Comparison of ENCODE assay signal across 17 cellular contexts in the genomic region with DNA sequence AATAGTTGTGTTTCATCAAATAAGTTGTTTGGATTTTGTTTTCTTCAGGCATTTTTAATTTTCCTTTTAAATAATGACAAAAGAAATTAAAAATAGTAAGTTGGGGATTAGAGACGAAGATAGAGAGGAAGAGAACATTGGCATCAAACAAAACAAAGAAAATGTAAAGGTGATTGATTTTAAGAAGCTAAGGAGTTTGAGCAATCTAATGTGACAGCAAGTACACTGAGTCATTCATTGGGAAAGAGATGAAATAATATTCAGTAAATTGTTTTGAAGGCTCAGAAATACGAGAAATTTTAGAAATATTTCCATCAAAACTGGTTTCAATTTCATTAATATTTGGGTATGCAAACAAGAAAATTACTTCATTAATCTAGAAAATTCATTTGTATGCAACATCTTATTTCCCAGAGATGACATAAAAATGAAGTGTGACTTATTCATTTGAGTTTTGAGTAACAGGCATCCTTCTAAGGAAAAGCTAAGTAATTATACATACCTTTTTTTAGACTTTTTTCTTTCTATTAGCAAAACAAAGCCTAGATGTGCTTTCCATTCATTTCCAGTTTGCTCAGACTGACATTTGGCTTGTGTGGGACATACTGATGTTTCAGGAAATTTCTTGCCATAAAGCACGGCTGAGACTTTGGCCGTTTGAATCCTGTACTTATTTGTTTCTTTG.
A peak's percentile ranks its signal among the peaks of the same experiment; 100 is the strongest.
DNase-seq lines count a peak whose midpoint lies in the region; ATAC-seq, FAIRE-seq and TF ChIP-seq lines count a peak whose summit lies in the region.
"Had no signal": no experiment of that assay in that cellular context is flagged by ENCODE, and none has a peak within 500 bp of the region (broad histone marks: within the 10 kb centered on the region; RNA-seq: fewer than 3 reads in every experiment).

No MANE protein-coding gene starts in this region.

- H3K36me3 ChIP-seq in GM12878 (ENCODE audit: control insufficient read depth in 2 of 2, insufficient read depth in 2 of 2, low read length in 1 of 2) (no peaks in the 10 kb centered on the region), adrenal gland (replicated peaks in 1 of 2) (no peaks in the 10 kb centered on the region)
- H3K36me3 ChIP-seq: BE2C, SJSA1 had no signal

- H3K79me1 ChIP-seq in H9 (ENCODE audit: insufficient read depth, low read depth, low read length, poor library complexity, severe bottlenecking) = no peaks in the 10 kb centered on the region

- no peak overlapping the region for H2BK120ac ChIP-seq in H9 (ENCODE audit: low read depth, low read length, poor library complexity, severe bottlenecking)

- no peaks in the 10 kb centered on the region for H3K23me2 ChIP-seq in H9 (ENCODE audit: insufficient read length, low read depth, low read length, poor library complexity, severe bottlenecking)

- no peak overlapping the region for H3K56ac ChIP-seq in H9 (ENCODE audit: insufficient read length, low read depth, low read length)

- H3T11ph ChIP-seq in H9 (ENCODE audit: low read length) = no peak overlapping the region

- H3K4me1 Mint-ChIP-seq in activated T-cell treated with anti-CD3 and anti-CD28 coated beads, Interleukin-2, amount 50 U/mL, for 72 hours (ENCODE audit: low read depth) = peaks cover 13% of the 10 kb centered on the region
- peaks cover 14 to 35% of the 10 kb centered on the region in 2 experiments for H3K4me1 Mint-ChIP-seq in H9

- H2BK12ac ChIP-seq in H9 (ENCODE audit: insufficient read length, low read depth, low read length) = no peak overlapping the region

- SMC1A ChIA-PET in GM12878 (lab: Charles Lee; ENCODE audit: uncharacterized antibody, unreplicated experiment) = interaction anchor here (1.0 to 2.4 kb wide), 3 partner anchors 9 to 69 kb away, joined by 3 to 7 read pairs (median 3); no protein-coding TSS in a partner anchor

- H4K8ac ChIP-seq in H9 (replicated peaks; ENCODE audit: insufficient read length, low read depth, low read length) = no peak overlapping the region

- no peak overlapping the region for H2BK5ac ChIP-seq in H9 (ENCODE audit: insufficient read length, low read length)

- H3K23ac ChIP-seq in H9 (ENCODE audit: insufficient read length, low read depth, low read length) = no peak overlapping the region

- H3K4ac ChIP-seq in H9 (ENCODE audit: low read depth, low read length) = no peak overlapping the region

- peaks cover 2% of the 10 kb centered on the region for H4K20me1 ChIP-seq in H9 (ENCODE audit: control insufficient read depth, insufficient read depth, insufficient read length)
- no peaks in the 10 kb centered on the region for H4K20me1 ChIP-seq in GM12878 (ENCODE audit: control insufficient read depth, insufficient read depth)

- no peaks in the 10 kb centered on the region for H3K9me3 Mint-ChIP-seq in activated T-cell treated with anti-CD3 and anti-CD28 coated beads, Interleukin-2, amount 50 U/mL, for 72 hours
- H3K9me3 Mint-ChIP-seq in H9 = no peaks in the 10 kb centered on the region
- H3K9me3 Mint-ChIP-seq: IgD-negative memory B cell had no signal

- H3K4me3 ChIP-seq in GM12878 (no peak overlapping the region), adrenal gland (no peak overlapping the region)
- H3K4me3 ChIP-seq: SJSA1 had no signal

- TF ChIP-seq POLR2A in GM12878 (IDR thresholded peaks at IDR 0.05; ENCODE audit: low read depth, low read length) (no peak), adrenal gland (IDR thresholded peaks at IDR 0.05) (no peak)

- H3K27ac Mint-ChIP-seq in activated T-cell treated with anti-CD3 and anti-CD28 coated beads, Interleukin-2, amount 50 U/mL, for 72 hours = peak overlapping the region; percentile 95
- peak overlapping the region; percentile 26 to 79 (median 54); a peak in 5 of 7 replicates for H3K27ac Mint-ChIP-seq in H9
- H3K27ac Mint-ChIP-seq: IgD-negative memory B cell had no signal

- no peak for TF ChIP-seq CTCF in H9 (conservative IDR thresholded peaks at IDR 0.05)
- TF ChIP-seq CTCF in GM12878 (IDR thresholded peaks at IDR 0.05 in 2 of 3, conservative IDR thresholded peaks at IDR 0.05 in 1 of 3; ENCODE audit: control insufficient read depth in 2 of 3, extremely low read depth in 1 of 3, insufficient read depth in 1 of 3, low read depth in 3 of 3, low read length in 3 of 3) = no peak
- no peak for TF ChIP-seq CTCF in adrenal gland (IDR thresholded peaks at IDR 0.05)

- H3K18ac ChIP-seq in H9 (ENCODE audit: insufficient read length, low read depth, low read length) = no peak overlapping the region

- intact Hi-C loops in GM12878 (cut with micrococcal nuclease; ENCODE audit: unreplicated experiment) (no loop called here), adrenal gland (cut with DNase I) (no loop called here)

- DNase-seq in activated T-cell treated with anti-CD3 and anti-CD28 coated beads, Interleukin-2, amount 50 U/mL, for 72 hours = no peak
- DNase-seq in activated T-cell treated with anti-CD3 and anti-CD28 coated beads for 4 hours (no peak), H9 (no peak), GM12878 (ENCODE audit: low read depth, low spot score) (no peak), NOMO-1 treated with dmso at 0.1 percent for 144 hours (lab: John Stamatoyannopoulos, UW; ENCODE audit: unreplicated experiment) (no peak), adrenal gland (no peak)
- DNase-seq: BE2C, EL, NCI-H1105, NCI-H146, NCI-H2029 treated with DMSO at 0.1 percent for 48 hours, NCI-H526, OCI-M1 had no signal

- no peaks in the 10 kb centered on the region for H3K27me3 Mint-ChIP-seq in activated T-cell treated with anti-CD3 and anti-CD28 coated beads, Interleukin-2, amount 50 U/mL, for 72 hours (ENCODE audit: low read depth)
- no peaks in the 10 kb centered on the region for H3K27me3 Mint-ChIP-seq in H9 (ENCODE audit: low read depth)
- H3K27me3 Mint-ChIP-seq: IgD-negative memory B cell had no signal

- H3K27me3 ChIP-seq in H9 (ENCODE audit: insufficient read depth, low read length) = no peaks in the 10 kb centered on the region
- H3K27me3 ChIP-seq in GM12878 (replicated peaks in 1 of 2; ENCODE audit: control insufficient read depth in 2 of 2, insufficient read depth in 2 of 2, low read length in 1 of 2) = no peaks in the 10 kb centered on the region
- H3K27me3 ChIP-seq in adrenal gland = no peaks in the 10 kb centered on the region
- H3K27me3 ChIP-seq: BE2C, SJSA1 had no signal

- TF ChIP-seq EP300 in GM12878 (IDR thresholded peaks at IDR 0.05; ENCODE audit: borderline replicate concordance in 1 of 2, control insufficient read depth in 1 of 2, low read depth in 2 of 2, low read length in 2 of 2) = no peak

- POLR2A ChIA-PET in GM12878 (lab: Charles Lee) = no interaction called here

- H3K4me3 Mint-ChIP-seq in activated T-cell treated with anti-CD3 and anti-CD28 coated beads, Interleukin-2, amount 50 U/mL, for 72 hours = peak overlapping the region in 1 of 2 donors; percentile 55
- H3K4me3 Mint-ChIP-seq in H9 = peak overlapping the region in 1 of 2 experiments; percentile 21; a peak in 1 of 5 replicates
- H3K4me3 Mint-ChIP-seq: IgD-negative memory B cell had no signal

- no peak overlapping the region for H2AK5ac ChIP-seq in H9 (ENCODE audit: insufficient read length, low read length)

- H3K27ac ChIP-seq in H9 (ENCODE audit: insufficient read length, low read depth, low read length) (no peak overlapping the region), GM12878 (ENCODE audit: control insufficient read depth, insufficient read depth) (no peak overlapping the region), adrenal gland (no peak overlapping the region)
- H3K27ac ChIP-seq: SJSA1 had no signal

- H3K9me3 ChIP-seq in H9 (ENCODE audit: control insufficient read depth, low read depth, low read length) = no peaks in the 10 kb centered on the region
- no peaks in the 10 kb centered on the region for H3K9me3 ChIP-seq in GM12878 (replicated peaks; ENCODE audit: control insufficient read depth, insufficient read depth, low read length)
- no peaks in the 10 kb centered on the region for H3K9me3 ChIP-seq in adrenal gland (replicated peaks in 1 of 3)
- H3K9me3 ChIP-seq: BE2C, SJSA1 had no signal

- 100% methylated on average over 1 of the region's 4 CpGs for WGBS in H9 (ENCODE audit: extremely low coverage, insufficient read length, low lambda C conversion rate)
- WGBS in GM12878 (ENCODE audit: insufficient coverage, insufficient replicate concordance, low lambda C conversion rate, missing lambda C conversion rate) = 74% methylated on average over 4 of the region's 4 CpGs
- 70 to 75% (median 72%) methylated on average over 4 of the region's 4 CpGs for WGBS in adrenal gland, 4 donors

- no peak overlapping the region for H3K9ac ChIP-seq in H9 (ENCODE audit: extremely low read depth, insufficient read length, low read length)
- no peak overlapping the region for H3K9ac ChIP-seq in GM12878 (ENCODE audit: control insufficient read depth, insufficient read depth, low read length)

- H3K4me2 ChIP-seq in H9 (ENCODE audit: insufficient read depth, insufficient read length, low read length) (no peak overlapping the region), GM12878 (ENCODE audit: control insufficient read depth, insufficient read depth) (no peak overlapping the region)

- no peak overlapping the region for H4K91ac ChIP-seq in H9 (ENCODE audit: insufficient read length, low read depth, low read length)

- H2BK15ac ChIP-seq in H9 (ENCODE audit: low read depth, low read length) = no peak overlapping the region

- H2AFZ ChIP-seq in H9 (ENCODE audit: low read length) (no peak overlapping the region), GM12878 (ENCODE audit: control insufficient read depth, low read depth, low read length) (no peak overlapping the region)

- CTCF ChIA-PET in GM12878 (lab: Yijun Ruan, JAX) = interaction anchor here (1.3 to 3.1 kb wide), 2 partner anchors 9 to 13 kb away, joined by 3 to 7 read pairs; no protein-coding TSS in a partner anchor

- H4K5ac ChIP-seq in H9 (ENCODE audit: insufficient read length, low read depth, low read length) = no peak overlapping the region

- H3K36me3 Mint-ChIP-seq in activated T-cell treated with anti-CD3 and anti-CD28 coated beads, Interleukin-2, amount 50 U/mL, for 72 hours (ENCODE audit: insufficient read depth in 2 of 2) = no peaks in the 10 kb centered on the region
- no peaks in the 10 kb centered on the region for H3K36me3 Mint-ChIP-seq in H9 (ENCODE audit: insufficient read depth in 1 of 3, low read depth in 3 of 3)
- H3K36me3 Mint-ChIP-seq: IgD-negative memory B cell had no signal

- H2BK20ac ChIP-seq in H9 (ENCODE audit: low read depth, low read length, poor library complexity, severe bottlenecking) = no peak overlapping the region

- TF ChIP-seq RAD21 in GM12878 (IDR thresholded peaks at IDR 0.05; ENCODE audit: insufficient read depth, low read depth, low read length) = no peak

- BruUV-seq in GM12878 (replicated peaks; lab: Mats Ljungman, UMichigan) = no TSS peak

- RAD21 ChIA-PET in GM12878 (lab: Charles Lee; ENCODE audit: unreplicated experiment) = no interaction called here

- H3K4me1 ChIP-seq in H9 (ENCODE audit: insufficient read depth, low read length) = no peaks in the 10 kb centered on the region; the same call in 1 of the 2 replicates
- no peaks in the 10 kb centered on the region for H3K4me1 ChIP-seq in GM12878 (ENCODE audit: control insufficient read depth, insufficient read depth, low read length)
- H3K4me1 ChIP-seq in adrenal gland (replicated peaks in 1 of 2) = no peaks in the 10 kb centered on the region
- H3K4me1 ChIP-seq: BE2C, SJSA1 had no signal

- peak in 1 of 2 donors; percentile 56 for ATAC-seq in activated T-cell treated with anti-CD3 and anti-CD28 coated beads, Interleukin-2, amount 50 U/mL, for 72 hours (replicated peaks in 1 of 2)
- ATAC-seq in GM12878 = no peak
- no peak for ATAC-seq in HG03108 (IDR thresholded peaks at IDR 0.05; ENCODE audit: unreplicated experiment)

- in situ Hi-C loops in GM12878 (cut with MboI) = no loop called here

- H3K79me2 ChIP-seq in H9 (ENCODE audit: insufficient read depth, low read length) (0 out of 2 replicates have a peak, but pooled peaks cover 2% of the 10 kb centered on the region), GM12878 (ENCODE audit: control insufficient read depth, insufficient read depth, low read length) (no peaks in the 10 kb centered on the region)

- peak; percentile 66 for FAIRE-seq in GM12878 (lab: Jason Lieb, UNC)
- FAIRE-seq: RCC 7860 had no signal

- no peak overlapping the region for H3K14ac ChIP-seq in H9 (ENCODE audit: insufficient read depth, low read length)
